Comparison of ENCODE assay signal across 1 cellular context in genomic region chr5:176388341-176389113, GRCh38.
TF ChIP-seq lines count a peak whose summit lies in the region.

Gene HIGD2A, plus strand, starts transcription at chr5:176388751. Its CDS starts 69 bp downstream, at chr5:176388820.
A gene with protein sequence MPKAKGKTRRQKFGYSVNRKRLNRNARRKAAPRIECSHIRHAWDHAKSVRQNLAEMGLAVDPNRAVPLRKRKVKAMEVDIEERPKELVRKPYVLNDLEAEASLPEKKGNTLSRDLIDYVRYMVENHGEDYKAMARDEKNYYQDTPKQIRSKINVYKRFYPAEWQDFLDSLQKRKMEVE (minus strand): TSS chr5:176388598. CDS start chr5:176388539, 59 bp downstream.

TF ChIP-seq in K562, 482 proteins besides CTCF, POLR2A, EP300 and RAD21 (continued from another document and continues in another):
- TF ChIP-seq, protein P1, sequence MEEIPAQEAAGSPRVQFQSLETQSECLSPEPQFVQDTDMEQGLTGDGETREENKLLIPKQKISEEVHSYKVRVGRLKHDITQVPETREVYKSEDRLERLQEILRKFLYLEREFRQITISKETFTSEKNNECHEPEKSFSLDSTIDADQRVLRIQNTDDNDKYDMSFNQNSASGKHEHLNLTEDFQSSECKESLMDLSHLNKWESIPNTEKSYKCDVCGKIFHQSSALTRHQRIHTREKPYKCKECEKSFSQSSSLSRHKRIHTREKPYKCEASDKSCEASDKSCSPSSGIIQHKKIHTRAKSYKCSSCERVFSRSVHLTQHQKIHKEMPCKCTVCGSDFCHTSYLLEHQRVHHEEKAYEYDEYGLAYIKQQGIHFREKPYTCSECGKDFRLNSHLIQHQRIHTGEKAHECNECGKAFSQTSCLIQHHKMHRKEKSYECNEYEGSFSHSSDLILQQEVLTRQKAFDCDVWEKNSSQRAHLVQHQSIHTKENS (CRISPR knock-in tag; IDR thresholded peaks at IDR 0.05): no peak; the same call in 1 of the 2 replicates
- TF ChIP-seq, protein P2, sequence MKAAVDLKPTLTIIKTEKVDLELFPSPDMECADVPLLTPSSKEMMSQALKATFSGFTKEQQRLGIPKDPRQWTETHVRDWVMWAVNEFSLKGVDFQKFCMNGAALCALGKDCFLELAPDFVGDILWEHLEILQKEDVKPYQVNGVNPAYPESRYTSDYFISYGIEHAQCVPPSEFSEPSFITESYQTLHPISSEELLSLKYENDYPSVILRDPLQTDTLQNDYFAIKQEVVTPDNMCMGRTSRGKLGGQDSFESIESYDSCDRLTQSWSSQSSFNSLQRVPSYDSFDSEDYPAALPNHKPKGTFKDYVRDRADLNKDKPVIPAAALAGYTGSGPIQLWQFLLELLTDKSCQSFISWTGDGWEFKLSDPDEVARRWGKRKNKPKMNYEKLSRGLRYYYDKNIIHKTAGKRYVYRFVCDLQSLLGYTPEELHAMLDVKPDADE (conservative IDR thresholded peaks at IDR 0.05; ENCODE audit: control insufficient read depth, low read depth, low read length): peak; percentile 82
- TF ChIP-seq HDAC2 (IDR thresholded peaks at IDR 0.05) (peak; percentile 94), GABPB1 (CRISPR knock-in tag; IDR thresholded peaks at IDR 0.05) (peak; percentile 99), MTA3 (IDR thresholded peaks at IDR 0.05; ENCODE audit: borderline replicate concordance) (peak; percentile 87; the same call in 1 of the 2 replicates), SRSF1 (IDR thresholded peaks at IDR 0.05; ENCODE audit: low read depth, low read length) (no peak), ZFP30 (CRISPR knock-in tag; IDR thresholded peaks at IDR 0.05; ENCODE audit: borderline replicate concordance) (no peak), ZBTB17 (CRISPR knock-in tag; IDR thresholded peaks at IDR 0.05) (no peak; the same call in 1 of the 2 replicates), CBFA2T2 (conservative IDR thresholded peaks at IDR 0.05) (no peak), ZBTB5 (IDR thresholded peaks at IDR 0.05) (no peak), SRSF3 (IDR thresholded peaks at IDR 0.05; ENCODE audit: insufficient read depth, low read length) (no peak), FOXA3 (CRISPR knock-in tag; conservative IDR thresholded peaks at IDR 0.05 in 1 of 2, IDR thresholded peaks at IDR 0.05 in 1 of 2) (peak in 1 of 2 experiments; percentile 31; a peak in 1 of 4 replicates), ZNF143 (CRISPR knock-in tag; IDR thresholded peaks at IDR 0.05) (peak; percentile 95), NKRF (IDR thresholded peaks at IDR 0.05; ENCODE audit: borderline replicate concordance) (peak; percentile 100), MCM2 (IDR thresholded peaks at IDR 0.05; ENCODE audit: low read depth) (no peak), STAT5A (IDR thresholded peaks at IDR 0.05; ENCODE audit: borderline replicate concordance, low read length) (peak; percentile 57; the same call in 1 of the 2 replicates), SMARCA5 (IDR thresholded peaks at IDR 0.05) (peak; percentile 63; the same call in 1 of the 2 replicates), ZNF140 (CRISPR knock-in tag; IDR thresholded peaks at IDR 0.05) (no peak), SUPT5H (IDR thresholded peaks at IDR 0.05) (peak; percentile 92), RBM22 (IDR thresholded peaks at IDR 0.05; ENCODE audit: low read depth, low read length, poor library complexity, severe bottlenecking) (peak; percentile 32), LEF1 (IDR thresholded peaks at IDR 0.05) (peak; percentile 80), BACH1 (tag; IDR thresholded peaks at IDR 0.05) (no peak; the same call in 1 of the 2 replicates), YBX1 (IDR thresholded peaks at IDR 0.05) (no peak), KDM2B (CRISPR knock-in tag; IDR thresholded peaks at IDR 0.05) (no peak), ZNF316 (IDR thresholded peaks at IDR 0.05) (no peak), CBFA2T3 (IDR thresholded peaks at IDR 0.05) (no peak), MBD1 (CRISPR knock-in tag; IDR thresholded peaks at IDR 0.05) (no peak), DPF2 (IDR thresholded peaks at IDR 0.05) (peak; percentile 72), HSF4 (CRISPR knock-in tag; IDR thresholded peaks at IDR 0.05; ENCODE audit: borderline replicate concordance) (no peak)
- TF ChIP-seq, protein P3, sequence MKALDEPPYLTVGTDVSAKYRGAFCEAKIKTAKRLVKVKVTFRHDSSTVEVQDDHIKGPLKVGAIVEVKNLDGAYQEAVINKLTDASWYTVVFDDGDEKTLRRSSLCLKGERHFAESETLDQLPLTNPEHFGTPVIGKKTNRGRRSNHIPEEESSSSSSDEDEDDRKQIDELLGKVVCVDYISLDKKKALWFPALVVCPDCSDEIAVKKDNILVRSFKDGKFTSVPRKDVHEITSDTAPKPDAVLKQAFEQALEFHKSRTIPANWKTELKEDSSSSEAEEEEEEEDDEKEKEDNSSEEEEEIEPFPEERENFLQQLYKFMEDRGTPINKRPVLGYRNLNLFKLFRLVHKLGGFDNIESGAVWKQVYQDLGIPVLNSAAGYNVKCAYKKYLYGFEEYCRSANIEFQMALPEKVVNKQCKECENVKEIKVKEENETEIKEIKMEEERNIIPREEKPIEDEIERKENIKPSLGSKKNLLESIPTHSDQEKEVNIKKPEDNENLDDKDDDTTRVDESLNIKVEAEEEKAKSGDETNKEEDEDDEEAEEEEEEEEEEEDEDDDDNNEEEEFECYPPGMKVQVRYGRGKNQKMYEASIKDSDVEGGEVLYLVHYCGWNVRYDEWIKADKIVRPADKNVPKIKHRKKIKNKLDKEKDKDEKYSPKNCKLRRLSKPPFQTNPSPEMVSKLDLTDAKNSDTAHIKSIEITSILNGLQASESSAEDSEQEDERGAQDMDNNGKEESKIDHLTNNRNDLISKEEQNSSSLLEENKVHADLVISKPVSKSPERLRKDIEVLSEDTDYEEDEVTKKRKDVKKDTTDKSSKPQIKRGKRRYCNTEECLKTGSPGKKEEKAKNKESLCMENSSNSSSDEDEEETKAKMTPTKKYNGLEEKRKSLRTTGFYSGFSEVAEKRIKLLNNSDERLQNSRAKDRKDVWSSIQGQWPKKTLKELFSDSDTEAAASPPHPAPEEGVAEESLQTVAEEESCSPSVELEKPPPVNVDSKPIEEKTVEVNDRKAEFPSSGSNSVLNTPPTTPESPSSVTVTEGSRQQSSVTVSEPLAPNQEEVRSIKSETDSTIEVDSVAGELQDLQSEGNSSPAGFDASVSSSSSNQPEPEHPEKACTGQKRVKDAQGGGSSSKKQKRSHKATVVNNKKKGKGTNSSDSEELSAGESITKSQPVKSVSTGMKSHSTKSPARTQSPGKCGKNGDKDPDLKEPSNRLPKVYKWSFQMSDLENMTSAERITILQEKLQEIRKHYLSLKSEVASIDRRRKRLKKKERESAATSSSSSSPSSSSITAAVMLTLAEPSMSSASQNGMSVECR (CRISPR knock-in tag; IDR thresholded peaks at IDR 0.05): peak; percentile 99
- TF ChIP-seq, protein P4, sequence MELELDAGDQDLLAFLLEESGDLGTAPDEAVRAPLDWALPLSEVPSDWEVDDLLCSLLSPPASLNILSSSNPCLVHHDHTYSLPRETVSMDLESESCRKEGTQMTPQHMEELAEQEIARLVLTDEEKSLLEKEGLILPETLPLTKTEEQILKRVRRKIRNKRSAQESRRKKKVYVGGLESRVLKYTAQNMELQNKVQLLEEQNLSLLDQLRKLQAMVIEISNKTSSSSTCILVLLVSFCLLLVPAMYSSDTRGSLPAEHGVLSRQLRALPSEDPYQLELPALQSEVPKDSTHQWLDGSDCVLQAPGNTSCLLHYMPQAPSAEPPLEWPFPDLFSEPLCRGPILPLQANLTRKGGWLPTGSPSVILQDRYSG (tag; conservative IDR thresholded peaks at IDR 0.05; ENCODE audit: low read depth): no peak
- TF ChIP-seq, protein P5, sequence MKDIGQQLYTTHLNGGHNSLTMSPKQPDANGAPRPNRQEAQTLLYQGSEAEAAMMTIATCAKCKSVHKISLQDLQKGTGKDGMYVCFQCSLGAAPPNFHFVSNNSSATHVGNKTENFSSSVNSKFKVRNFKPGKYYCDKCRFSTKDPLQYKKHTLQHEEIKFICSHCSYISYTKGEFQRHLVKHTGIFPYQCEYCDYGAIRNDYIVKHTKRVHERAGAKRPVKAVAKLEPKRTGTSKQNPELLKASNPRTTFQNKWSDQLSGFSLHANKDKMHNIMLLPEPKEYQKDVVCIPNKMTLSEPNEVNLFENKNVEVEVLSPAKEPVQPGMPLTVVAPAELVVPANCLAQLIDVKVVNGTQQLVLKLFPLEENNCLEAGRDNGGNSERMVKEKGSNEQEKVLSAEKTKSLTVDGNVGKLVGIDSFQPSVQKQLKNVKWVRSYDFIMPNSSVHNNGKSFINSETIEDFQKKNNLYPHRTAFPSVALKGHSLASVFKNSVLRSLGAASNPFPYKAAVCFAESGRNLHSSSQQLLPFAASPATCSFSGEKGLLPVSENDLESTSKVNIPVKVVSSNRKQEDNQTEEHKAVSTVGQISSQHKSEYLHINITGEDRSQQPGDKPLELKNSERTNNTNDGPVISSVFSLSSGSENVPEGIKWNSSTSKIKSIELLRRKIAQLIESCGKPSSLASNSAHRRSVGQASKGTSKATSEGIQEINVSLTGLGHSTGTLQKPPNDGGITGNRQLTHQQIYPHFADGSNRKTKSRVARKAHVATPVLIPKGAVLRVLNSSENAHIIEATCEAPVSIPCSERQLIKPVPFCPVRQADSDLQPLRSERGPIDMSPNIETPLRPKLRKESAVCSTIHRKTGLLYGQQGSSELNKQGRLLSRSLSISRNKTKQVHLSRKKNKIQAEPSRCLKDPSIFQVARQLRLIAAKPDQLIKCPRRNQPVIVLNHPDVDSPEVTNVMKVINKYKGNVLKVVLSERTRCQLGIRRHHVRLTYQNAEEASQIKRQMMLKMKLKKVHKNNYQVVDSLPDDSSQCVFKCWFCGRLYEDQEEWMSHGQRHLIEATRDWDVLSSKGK (CRISPR knock-in tag; IDR thresholded peaks at IDR 0.05): no peak
- TF ChIP-seq, protein P6, sequence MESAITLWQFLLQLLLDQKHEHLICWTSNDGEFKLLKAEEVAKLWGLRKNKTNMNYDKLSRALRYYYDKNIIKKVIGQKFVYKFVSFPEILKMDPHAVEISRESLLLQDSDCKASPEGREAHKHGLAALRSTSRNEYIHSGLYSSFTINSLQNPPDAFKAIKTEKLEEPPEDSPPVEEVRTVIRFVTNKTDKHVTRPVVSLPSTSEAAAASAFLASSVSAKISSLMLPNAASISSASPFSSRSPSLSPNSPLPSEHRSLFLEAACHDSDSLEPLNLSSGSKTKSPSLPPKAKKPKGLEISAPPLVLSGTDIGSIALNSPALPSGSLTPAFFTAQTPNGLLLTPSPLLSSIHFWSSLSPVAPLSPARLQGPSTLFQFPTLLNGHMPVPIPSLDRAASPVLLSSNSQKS (CRISPR knock-in tag; IDR thresholded peaks at IDR 0.05): no peak
- TF ChIP-seq, protein P7, sequence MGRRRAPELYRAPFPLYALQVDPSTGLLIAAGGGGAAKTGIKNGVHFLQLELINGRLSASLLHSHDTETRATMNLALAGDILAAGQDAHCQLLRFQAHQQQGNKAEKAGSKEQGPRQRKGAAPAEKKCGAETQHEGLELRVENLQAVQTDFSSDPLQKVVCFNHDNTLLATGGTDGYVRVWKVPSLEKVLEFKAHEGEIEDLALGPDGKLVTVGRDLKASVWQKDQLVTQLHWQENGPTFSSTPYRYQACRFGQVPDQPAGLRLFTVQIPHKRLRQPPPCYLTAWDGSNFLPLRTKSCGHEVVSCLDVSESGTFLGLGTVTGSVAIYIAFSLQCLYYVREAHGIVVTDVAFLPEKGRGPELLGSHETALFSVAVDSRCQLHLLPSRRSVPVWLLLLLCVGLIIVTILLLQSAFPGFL (CRISPR knock-in tag; IDR thresholded peaks at IDR 0.05): no peak
